In genomic region chr11:3002346-3002745, GRCh38 we compare ENCODE assay signal across 19 cellular contexts. TPM values are rescaled to one million over a fixed set of nuclear protein-coding genes. Genes with fewer than 3 reads are reported as not detected.
DNase-seq lines count a peak whose midpoint lies in the region; ATAC-seq and TF ChIP-seq lines count a peak whose summit lies in the region.
"Had no signal": no experiment of that assay in that cellular context is flagged by ENCODE, and none has a peak within 500 bp of the region (broad histone marks: within the 10 kb centered on the region; RNA-seq: fewer than 3 reads in every experiment).

No MANE protein-coding gene starts in this region.

- peaks cover 32% of the 10 kb centered on the region for H3K4me1 Mint-ChIP-seq in activated CD8-positive, alpha-beta T cell treated with anti-CD3 and anti-CD28 coated beads, Interleukin-2, amount 10 ng/mL, durations not matched to agents 7 days and 5 days (ENCODE audit: low read depth)
- H3K4me1 Mint-ChIP-seq in activated CD8-positive, alpha-beta T cell treated with anti-CD3 and anti-CD28 coated beads for 36 hours (ENCODE audit: low read depth) = peaks cover 17% of the 10 kb centered on the region

- H3K36me3 ChIP-seq in suprapubic skin (peaks cover 70% of the 10 kb centered on the region), MG63 (peaks cover 27% of the 10 kb centered on the region)

- DNase-seq in activated CD8-positive, alpha-beta T cell treated with anti-CD3 and anti-CD28 coated beads, Interleukin-2, amount 10 ng/mL, durations not matched to agents 7 days and 5 days = no peak
- DNase-seq in activated CD8-positive, alpha-beta T cell treated with anti-CD3 and anti-CD28 coated beads for 36 hours = no peak
- DNase-seq in SKM-1 (lab: John Stamatoyannopoulos, UW; ENCODE audit: unreplicated experiment) = peak; percentile 60
- no peak for DNase-seq in epithelial cell of prostate (ENCODE audit: low read depth, low spot score)
- DNase-seq in suprapubic skin (ENCODE audit: low spot score in 2 of 2) = peak; percentile 43 to 51
- no peak for DNase-seq in MG63
- no peak for DNase-seq in NCI-H748 (lab: John Stamatoyannopoulos, UW; ENCODE audit: unreplicated experiment)
- DNase-seq: ACHN; activated CD4-positive, CD25-positive, alpha-beta regulatory T cell; activated gamma-delta T cell; DMS53; KG1; naive thymus-derived CD4-positive, alpha-beta T cell; NCI-H1417; NCI-H748 treated with DMSO at 0.1 percent for 48 hours; stimulated activated CD8-positive, alpha-beta memory T cell treated with anti-CD3 and anti-CD28 coated beads, Interleukin-4, amount 100 ng/mL, for 48 hours; T-helper 1 cell had no signal

- POLR2A ChIA-PET in activated CD8-positive, alpha-beta T cell treated with anti-CD3 and anti-CD28 coated beads, Interleukin-2, amount 10 ng/mL, durations not matched to agents 7 days and 5 days (lab: Charles Lee) = interaction anchor here (1.0 kb wide), 1 partner anchor 12 kb away, joined by 4 read pairs; no protein-coding TSS in a partner anchor
- POLR2A ChIA-PET in activated CD8-positive, alpha-beta T cell treated with anti-CD3 and anti-CD28 coated beads for 36 hours (lab: Charles Lee) = interaction anchor here (0.6 to 3.2 kb wide), 4 partner anchors 11 to 72 kb away, joined by 3 to 13 read pairs (median 4); no protein-coding TSS in a partner anchor

- no peak for TF ChIP-seq POLR2A in suprapubic skin (IDR thresholded peaks at IDR 0.05)

- H3K9me3 ChIP-seq in suprapubic skin (no peaks in the 10 kb centered on the region), MG63 (no peaks in the 10 kb centered on the region)
- H3K9me3 ChIP-seq: tibial artery had no signal

- H3K27me3 ChIP-seq in suprapubic skin (no peaks in the 10 kb centered on the region), MG63 (no peaks in the 10 kb centered on the region)
- H3K27me3 ChIP-seq: tibial artery had no signal

- no peak for TF ChIP-seq EP300 in suprapubic skin (IDR thresholded peaks at IDR 0.05)

- H3K4me1 ChIP-seq in suprapubic skin = peaks cover 47% of the 10 kb centered on the region

- H3K27ac Mint-ChIP-seq in activated CD8-positive, alpha-beta T cell treated with anti-CD3 and anti-CD28 coated beads, Interleukin-2, amount 10 ng/mL, durations not matched to agents 7 days and 5 days = peak overlapping the region; percentile 57
- H3K27ac Mint-ChIP-seq in activated CD8-positive, alpha-beta T cell treated with anti-CD3 and anti-CD28 coated beads for 36 hours = no peak overlapping the region

- intact Hi-C loops in activated CD8-positive, alpha-beta T cell treated with anti-CD3 and anti-CD28 coated beads for 36 hours (cut with micrococcal nuclease) = no loop called here

- H3K4me3 Mint-ChIP-seq in activated CD8-positive, alpha-beta T cell treated with anti-CD3 and anti-CD28 coated beads, Interleukin-2, amount 10 ng/mL, durations not matched to agents 7 days and 5 days = no peak overlapping the region
- H3K4me3 Mint-ChIP-seq in activated CD8-positive, alpha-beta T cell treated with anti-CD3 and anti-CD28 coated beads for 36 hours = no peak overlapping the region
- H3K4me3 Mint-ChIP-seq: naive thymus-derived CD4-positive, alpha-beta T cell had no signal

- no peak for ATAC-seq in activated CD8-positive, alpha-beta T cell treated with anti-CD3 and anti-CD28 coated beads, Interleukin-2, amount 10 ng/mL, durations not matched to agents 7 days and 5 days
- no peak for ATAC-seq in activated CD8-positive, alpha-beta T cell treated with anti-CD3 and anti-CD28 coated beads for 36 hours
- no peak for ATAC-seq in GM19023 (IDR thresholded peaks at IDR 0.05; ENCODE audit: unreplicated experiment)
- ATAC-seq: naive thymus-derived CD4-positive, alpha-beta T cell had no signal

- TF ChIP-seq CTCF in activated CD8-positive, alpha-beta T cell treated with anti-CD3 and anti-CD28 coated beads for 36 hours (IDR thresholded peaks at IDR 0.05) = no peak
- no peak for TF ChIP-seq CTCF in suprapubic skin (IDR thresholded peaks at IDR 0.05)

- H3K36me3 Mint-ChIP-seq in activated CD8-positive, alpha-beta T cell treated with anti-CD3 and anti-CD28 coated beads, Interleukin-2, amount 10 ng/mL, durations not matched to agents 7 days and 5 days (ENCODE audit: low read depth) = peaks cover 68% of the 10 kb centered on the region
- peaks cover 42% of the 10 kb centered on the region for H3K36me3 Mint-ChIP-seq in activated CD8-positive, alpha-beta T cell treated with anti-CD3 and anti-CD28 coated beads for 36 hours (ENCODE audit: low read depth)

- CTCF ChIA-PET in activated CD8-positive, alpha-beta T cell treated with anti-CD3 and anti-CD28 coated beads, Interleukin-2, amount 10 ng/mL, durations not matched to agents 7 days and 5 days (lab: Charles Lee) = no interaction called here
- CTCF ChIA-PET in activated CD8-positive, alpha-beta T cell treated with anti-CD3 and anti-CD28 coated beads for 36 hours (lab: Charles Lee) = interaction anchor here (1.1 to 2.1 kb wide), 3 partner anchors 11 to 34 kb away, joined by 3 to 5 read pairs (median 3); no protein-coding TSS in a partner anchor

- WGBS in suprapubic skin = 90% methylated on average over 5 of the region's 5 CpGs

- H3K4me3 ChIP-seq in suprapubic skin = no peak overlapping the region
- no peak overlapping the region for H3K4me3 ChIP-seq in MG63
- H3K4me3 ChIP-seq: tibial artery had no signal

- H3K27ac ChIP-seq in epithelial cell of prostate = peak overlapping the region; percentile 89
- peak overlapping the region; percentile 81 for H3K27ac ChIP-seq in suprapubic skin

- no peaks in the 10 kb centered on the region for H3K9me3 Mint-ChIP-seq in activated CD8-positive, alpha-beta T cell treated with anti-CD3 and anti-CD28 coated beads, Interleukin-2, amount 10 ng/mL, durations not matched to agents 7 days and 5 days (ENCODE audit: insufficient read depth)
- H3K9me3 Mint-ChIP-seq in activated CD8-positive, alpha-beta T cell treated with anti-CD3 and anti-CD28 coated beads for 36 hours = no peaks in the 10 kb centered on the region
- H3K9me3 Mint-ChIP-seq: naive thymus-derived CD4-positive, alpha-beta T cell had no signal

- no peaks in the 10 kb centered on the region for H3K27me3 Mint-ChIP-seq in activated CD8-positive, alpha-beta T cell treated with anti-CD3 and anti-CD28 coated beads, Interleukin-2, amount 10 ng/mL, durations not matched to agents 7 days and 5 days (ENCODE audit: low read depth)
- no peaks in the 10 kb centered on the region for H3K27me3 Mint-ChIP-seq in activated CD8-positive, alpha-beta T cell treated with anti-CD3 and anti-CD28 coated beads for 36 hours
- H3K27me3 Mint-ChIP-seq: naive thymus-derived CD4-positive, alpha-beta T cell had no signal

RNA-seq across cellular contexts. Expression of gene NAP1L4, which starts 10.2 kb away (rescaled TPM):
- total RNA-seq in activated CD8-positive, alpha-beta T cell treated with anti-CD3 and anti-CD28 coated beads, Interleukin-2, amount 10 ng/mL, durations not matched to agents 7 days and 5 days = 100 to 1,000 TPM; 287 to 300 TPM
- 100 to 1,000 TPM; 212 to 223 TPM for total RNA-seq in activated CD8-positive, alpha-beta T cell treated with anti-CD3 and anti-CD28 coated beads for 36 hours
- 100 to 1,000 TPM in 2 of 4 donors, 10 to 100 TPM in 2; 70.7 to 150 (median 97.5) TPM for total RNA-seq in suprapubic skin
- total RNA-seq in MG63 (2014; rRNA removed; shearing (Covaris generic); ENCODE audit: low replicate concordance) = 98.0 and 116 TPM in 2 replicates

RNA-seq across cellular contexts. Expression of gene CARS1, which starts 54.9 kb away (rescaled TPM):
- 10 to 100 TPM; 74.6 to 81.5 TPM for total RNA-seq in activated CD8-positive, alpha-beta T cell treated with anti-CD3 and anti-CD28 coated beads, Interleukin-2, amount 10 ng/mL, durations not matched to agents 7 days and 5 days
- 10 to 100 TPM; 82.7 to 88.2 TPM for total RNA-seq in activated CD8-positive, alpha-beta T cell treated with anti-CD3 and anti-CD28 coated beads for 36 hours
- 10 to 100 TPM; 38.1 to 66.5 (median 40.9) TPM for total RNA-seq in suprapubic skin
- total RNA-seq in MG63 (2014; rRNA removed; shearing (Covaris generic); ENCODE audit: low replicate concordance) = 48.5 and 57.2 TPM in 2 replicates

Comparison
In these comparisons a context has a peak if more than half of its experiments do, and no peak if none do; other contexts are left out.
1. DNase-seq: peak in SKM-1 (single experiment) and suprapubic skin (2 of 2); none in activated CD8-positive, alpha-beta T cell treated with anti-CD3 and anti-CD28 coated beads, Interleukin-2, amount 10 ng/mL, durations not matched to agents 7 days and 5 days (single experiment), activated CD8-positive, alpha-beta T cell treated with anti-CD3 and anti-CD28 coated beads for 36 hours (single experiment), epithelial cell of prostate (single experiment), MG63 (single experiment) and NCI-H748 (single experiment).